In the genomic region with DNA sequence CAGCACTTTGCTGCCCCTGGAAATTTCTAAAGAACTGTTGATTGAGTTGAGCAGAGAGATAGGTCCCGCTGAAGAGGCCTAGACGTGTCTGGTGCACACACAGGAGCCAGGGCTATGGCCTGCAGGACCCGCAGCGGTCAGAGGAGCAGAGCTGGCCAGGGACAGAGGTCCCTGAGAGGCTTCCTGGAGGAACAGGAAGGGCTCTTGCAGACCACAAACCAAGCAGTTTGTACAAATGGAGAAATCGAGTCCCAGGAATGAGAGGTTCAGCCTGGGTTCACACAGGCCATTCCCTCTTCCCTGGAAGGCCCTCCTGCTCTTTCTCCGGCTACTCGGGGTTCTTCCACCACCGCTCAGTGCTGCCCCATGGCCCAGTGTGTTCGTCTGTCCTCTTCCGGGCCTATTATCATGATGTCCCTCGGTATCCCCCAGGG, we compare ENCODE assay signal across 9 cellular contexts. TPM values are rescaled to one million over a fixed set of nuclear protein-coding genes. Genes with fewer than 3 reads are reported as not detected.
DNase-seq lines count a peak whose midpoint lies in the region; ATAC-seq, FAIRE-seq and TF ChIP-seq lines count a peak whose summit lies in the region.
"Had no signal": no experiment of that assay in that cellular context is flagged by ENCODE, and none has a peak within 500 bp of the region (broad histone marks: within the 10 kb centered on the region; RNA-seq: fewer than 3 reads in every experiment).

No MANE protein-coding gene starts in this region.

- no peak for FAIRE-seq in endothelial cell of umbilical vein (lab: Jason Lieb, UNC)

- no peaks in the 10 kb centered on the region for H3K9me1 ChIP-seq in endothelial cell of umbilical vein (replicated peaks; ENCODE audit: control insufficient read depth, extremely low read depth, insufficient read depth, low read length)

- H3K4me1 Mint-ChIP-seq in CD4-positive, alpha-beta T cell (ENCODE audit: low read depth) = peaks cover 11% of the 10 kb centered on the region
- H3K4me1 Mint-ChIP-seq in osteocyte (ENCODE audit: unreplicated experiment) = peaks cover 39% of the 10 kb centered on the region

- peaks cover 36% of the 10 kb centered on the region for H3K79me2 ChIP-seq in PC-3 (ENCODE audit: low read length)
- peaks cover 29% of the 10 kb centered on the region for H3K79me2 ChIP-seq in endothelial cell of umbilical vein (ENCODE audit: control insufficient read depth, insufficient read depth, low read length)

- DNase-seq in CD4-positive, alpha-beta T cell = no peak
- no peak for DNase-seq in PC-3
- no peak for DNase-seq in endothelial cell of umbilical vein (ENCODE audit: low read depth, low spot score)
- no peak for DNase-seq in osteocyte (ENCODE audit: extremely low spot score, unreplicated experiment)
- DNase-seq in SHP77 (lab: John Stamatoyannopoulos, UW) = no peak
- DNase-seq in SK-N-DZ (ENCODE audit: low spot score) = no peak
- DNase-seq in stimulated activated CD4-positive, alpha-beta T cell treated with anti-CD3 and anti-CD28 coated beads, Interleukin-4, amount 100 ng/mL, for 24 hours = no peak
- DNase-seq: GOT3 had no signal

- POLR2A ChIA-PET in CD4-positive, alpha-beta T cell (lab: Charles Lee) = no interaction called here
- POLR2A ChIA-PET in PC-3 (lab: Charles Lee; ENCODE audit: unreplicated experiment) = no interaction called here
- POLR2A ChIA-PET in endothelial cell of umbilical vein (lab: Charles Lee) = no interaction called here

- no peaks in the 10 kb centered on the region for H3K9me3 Mint-ChIP-seq in CD4-positive, alpha-beta T cell
- H3K9me3 Mint-ChIP-seq in osteocyte (ENCODE audit: unreplicated experiment) = no peaks in the 10 kb centered on the region

- intact Hi-C loops in CD4-positive, alpha-beta T cell (cut with DNase I, micrococcal nuclease) = no loop called here
- intact Hi-C loops in PC-3 (cut with micrococcal nuclease) (no loop called here), endothelial cell of umbilical vein (cut with micrococcal nuclease) (loop anchor here (5.0 kb wide), 1 partner anchor 184 kb away; the partner anchor contains the start of gene ERCC3)

- BruUV-seq in PC-3 (replicated peaks; lab: Mats Ljungman, UMichigan) = no TSS peak
- BruUV-seq in endothelial cell of umbilical vein (replicated peaks; lab: Mats Ljungman, UMichigan) = no TSS peak

- TF ChIP-seq POLR2A in endothelial cell of umbilical vein (IDR thresholded peaks at IDR 0.05; ENCODE audit: low read depth, low read length) = no peak

- H3K4me3 ChIP-seq in PC-3 (ENCODE audit: low read length) (peak overlapping the region; percentile 97), endothelial cell of umbilical vein (replicated peaks in 1 of 3; ENCODE audit: insufficient read depth in 1 of 3, low read depth in 1 of 3, low read length in 3 of 3) (peak overlapping the region in 1 of 3 experiments; percentile 68)

- H3K4me1 ChIP-seq in PC-3 (ENCODE audit: insufficient read depth, low read length) = peaks cover 18% of the 10 kb centered on the region; the same call in 1 of the 2 replicates
- peaks cover 6% of the 10 kb centered on the region for H3K4me1 ChIP-seq in endothelial cell of umbilical vein (ENCODE audit: control insufficient read depth, extremely low read depth, insufficient read depth, low read length)

- no peaks in the 10 kb centered on the region for H3K36me3 Mint-ChIP-seq in CD4-positive, alpha-beta T cell (ENCODE audit: low read depth)
- no peaks in the 10 kb centered on the region for H3K36me3 Mint-ChIP-seq in osteocyte (ENCODE audit: unreplicated experiment)

- H3K9ac ChIP-seq in PC-3 (ENCODE audit: low read length) (peak overlapping the region; percentile 77; the same call in 1 of the 2 replicates), endothelial cell of umbilical vein (replicated peaks; ENCODE audit: extremely low read depth, insufficient read depth, low read length) (no peak overlapping the region)

- TF ChIP-seq CTCF in CD4-positive, alpha-beta T cell (IDR thresholded peaks at IDR 0.05) = no peak
- TF ChIP-seq CTCF in PC-3 (conservative IDR thresholded peaks at IDR 0.05; ENCODE audit: low read depth, low read length) (no peak), endothelial cell of umbilical vein (IDR thresholded peaks at IDR 0.05; ENCODE audit: extremely low read depth in 1 of 2, insufficient read depth in 1 of 2, low read depth in 1 of 2, low read length in 2 of 2) (no peak), osteocyte (IDR thresholded peaks at IDR 0.05) (no peak)

- ATAC-seq in CD4-positive, alpha-beta T cell (ENCODE audit: poor library complexity) = no peak
- ATAC-seq in PC-3 (no peak), GM21515 (IDR thresholded peaks at IDR 0.05; ENCODE audit: unreplicated experiment) (no peak)

- dilution Hi-C loops in endothelial cell of umbilical vein (cut with MboI; ENCODE audit: extremely low pct_ligation_motif_present, low sequenced_read_pairs) = no loop called here

- H4K20me1 ChIP-seq in PC-3 (ENCODE audit: low read length) (no peaks in the 10 kb centered on the region), endothelial cell of umbilical vein (replicated peaks; ENCODE audit: control insufficient read depth, extremely low read depth, insufficient read depth, low read length) (no peaks in the 10 kb centered on the region)

- H3K36me3 ChIP-seq in PC-3 (ENCODE audit: low read depth, low read length) = no peaks in the 10 kb centered on the region
- no peaks in the 10 kb centered on the region for H3K36me3 ChIP-seq in endothelial cell of umbilical vein (ENCODE audit: control insufficient read depth in 2 of 2, extremely low read depth in 1 of 2, insufficient read depth in 2 of 2, low read length in 2 of 2)

- H3K27me3 Mint-ChIP-seq in CD4-positive, alpha-beta T cell = peaks cover 34% of the 10 kb centered on the region
- no peaks in the 10 kb centered on the region for H3K27me3 Mint-ChIP-seq in osteocyte (ENCODE audit: unreplicated experiment)

- CTCF ChIA-PET in CD4-positive, alpha-beta T cell (lab: Charles Lee) = no interaction called here
- CTCF ChIA-PET in PC-3 (lab: Charles Lee) (no interaction called here), endothelial cell of umbilical vein (lab: Charles Lee) (interaction anchor here (2.4 kb wide), 1 partner anchor 40 kb away, joined by 10 read pairs; no protein-coding TSS in a partner anchor)

- no peaks in the 10 kb centered on the region for H3K9me3 ChIP-seq in CD4-positive, alpha-beta T cell (ENCODE audit: control insufficient read depth, low read length)
- peaks cover 3% of the 10 kb centered on the region; the same call in 1 of the 2 replicates for H3K9me3 ChIP-seq in PC-3 (ENCODE audit: low read length)
- no peaks in the 10 kb centered on the region for H3K9me3 ChIP-seq in endothelial cell of umbilical vein (replicated peaks; ENCODE audit: control insufficient read depth, insufficient read depth, low read length)

- H3K27ac Mint-ChIP-seq in CD4-positive, alpha-beta T cell = no peak overlapping the region
- H3K27ac Mint-ChIP-seq in osteocyte (ENCODE audit: unreplicated experiment) = peak overlapping the region; percentile 76

- H3K27ac ChIP-seq in CD4-positive, alpha-beta T cell (ENCODE audit: low read depth, low read length) = no peak overlapping the region
- H3K27ac ChIP-seq in PC-3 (ENCODE audit: low read length) (no peak overlapping the region), endothelial cell of umbilical vein (ENCODE audit: insufficient read depth, low read depth, low read length) (no peak overlapping the region)

- no peaks in the 10 kb centered on the region for H3F3A ChIP-seq in PC-3 (ENCODE audit: low read length, unreplicated experiment)

- H3K4me2 ChIP-seq in PC-3 (ENCODE audit: low read length) (peak overlapping the region; percentile 97), endothelial cell of umbilical vein (ENCODE audit: insufficient read depth, low read length) (peak overlapping the region; percentile 84)

- H3K27me3 ChIP-seq in CD4-positive, alpha-beta T cell (ENCODE audit: control insufficient read depth, insufficient read depth, low read length) = peaks cover 23% of the 10 kb centered on the region
- H3K27me3 ChIP-seq in PC-3 (ENCODE audit: low read length) (no peaks in the 10 kb centered on the region), endothelial cell of umbilical vein (ENCODE audit: control insufficient read depth in 2 of 2, insufficient read depth in 2 of 2, low read length in 2 of 2) (peaks cover 15 to 22% of the 10 kb centered on the region in 2 experiments)

- H3K9me2 ChIP-seq in PC-3 (replicated peaks; ENCODE audit: low read length) = no peaks in the 10 kb centered on the region

- peak overlapping the region; percentile 96 for H3K4me3 Mint-ChIP-seq in CD4-positive, alpha-beta T cell
- H3K4me3 Mint-ChIP-seq in osteocyte (ENCODE audit: unreplicated experiment) = peak overlapping the region; percentile 78

- peak overlapping the region; percentile 83 for H2AFZ ChIP-seq in PC-3 (ENCODE audit: low read length)
- H2AFZ ChIP-seq in endothelial cell of umbilical vein (ENCODE audit: low read depth, low read length) = peak overlapping the region; percentile 84

TF ChIP-seq in endothelial cell of umbilical vein, 7 proteins besides CTCF, POLR2A, EP300 and RAD21 (continues in another document):
- TF ChIP-seq MAX (IDR thresholded peaks at IDR 0.05; ENCODE audit: insufficient read depth, insufficient read length) (no peak), GATA2 (IDR thresholded peaks at IDR 0.05; ENCODE audit: insufficient read depth, insufficient read length, low read depth, low read length) (no peak), MYC (IDR thresholded peaks at IDR 0.05; ENCODE audit: low read depth, low read length) (no peak), FOS (IDR thresholded peaks at IDR 0.05; ENCODE audit: borderline replicate concordance, insufficient read depth, low read length) (no peak), POLR2AphosphoS5 (IDR thresholded peaks at IDR 0.05; ENCODE audit: insufficient read depth, low read depth, low read length) (no peak), JUN (IDR thresholded peaks at IDR 0.05; ENCODE audit: borderline replicate concordance, insufficient read depth, insufficient read length, low read depth) (no peak)

RNA-seq across cellular contexts. Expression of gene BIN1, which starts 1.2 kb away (rescaled TPM):
- total RNA-seq in CD4-positive, alpha-beta T cell = 100 to 1,000 TPM in 1 of 2 experiments, 10 to 100 TPM in 1; 98.8 to 104 TPM
- total RNA-seq in PC-3 (2014; rRNA removed) = 58.9 and 77.5 TPM in 2 replicates
- 36.9 and 41.1 TPM in 2 replicates for total RNA-seq in endothelial cell of umbilical vein
- polyA plus RNA-seq in endothelial cell of umbilical vein = 25.8 and 26.3 TPM in 2 replicates
- polyA plus RNA-seq in endothelial cell of umbilical vein (2011; cell fraction: cytosol; rRNA removed) = 28.8 and 33.3 TPM in 2 replicates
- 44.9 and 47.0 TPM in 2 replicates for polyA plus RNA-seq in endothelial cell of umbilical vein (2011; cell fraction: nucleus; rRNA removed)
- polyA plus RNA-seq in endothelial cell of umbilical vein (2012) = 44.5 and 73.2 TPM in 2 replicates
- 13.8 and 26.5 TPM in 2 replicates for polyA minus RNA-seq in endothelial cell of umbilical vein
- 20.5 TPM for polyA minus RNA-seq in endothelial cell of umbilical vein (2011; cell fraction: cytosol; rRNA and poly(A)+ RNA removed)
- 8.6 and 18.5 TPM in 2 replicates for polyA minus RNA-seq in endothelial cell of umbilical vein (2011; cell fraction: nucleus; rRNA and poly(A)+ RNA removed)
- total RNA-seq in osteocyte = 101 TPM in 2 replicates
- polyA plus RNA-seq in SK-N-DZ (2014; cell fraction: cytosol; rRNA removed) = 73.3 and 73.9 TPM in 2 replicates
- 151 and 178 TPM in 2 replicates for polyA plus RNA-seq in SK-N-DZ (2014; cell fraction: nucleus; rRNA removed)
